24 cellular contexts compared by ENCODE assay signal in genomic region chr7:66602159-66602558, GRCh38.
"Had no signal": no experiment of that assay in that cellular context is flagged by ENCODE, and none has a peak within 500 bp of the region (broad histone marks: within the 10 kb centered on the region; RNA-seq: fewer than 3 reads in every experiment).

No MANE protein-coding gene starts in this region.

- H3K4me3 ChIP-seq: coronary artery, lung, mucosa of descending colon, neural progenitor cell, testis, tibial artery, uterus had no signal

- H3K36me3 ChIP-seq: neural progenitor cell, tibial artery, uterus had no signal

- DNase-seq: dermis blood vessel endothelial cell; effector memory CD4-positive, alpha-beta T cell; erythroblast; hypothalamus; immature natural killer cell; islet precursor cell; kidney glomerular epithelial cell; left colon; left ventricle myocardium superior; mesenchymal stem cell; mucosa of descending colon; naive thymus-derived CD4-positive, alpha-beta T cell; stimulated activated CD4-positive, alpha-beta T cell treated with anti-CD3 and anti-CD28 coated beads, Interleukin-4, amount 100 ng/mL, for 4 hours; stimulated activated naive CD8-positive, alpha-beta T cell treated with anti-CD3 and anti-CD28 coated beads, Interleukin-15, Interleukin-2, amounts not matched to agents 100 U/mL and 50 U/mL, for 24 hours; substantia nigra; testis; tibial artery; uterus had no signal

- H3K4me1 ChIP-seq: neural progenitor cell, testis, tibial artery, uterus had no signal

- H3K27me3 ChIP-seq: neural progenitor cell, testis, tibial artery, uterus had no signal

- ATAC-seq: left colon; left ventricle myocardium superior; mucosa of descending colon; naive thymus-derived CD4-positive, alpha-beta T cell; sciatic nerve; stimulated activated memory B cell treated with anti-CD40 and anti-IgM and Interleukin-4, amounts not matched to agents 10 μg/mL and 1 μg/mL and 100 μg/mL, for 72 hours; stimulated activated naive CD8-positive, alpha-beta T cell treated with anti-CD3 and anti-CD28 coated beads, Interleukin-15, Interleukin-2, amounts not matched to agents 100 U/mL and 50 U/mL, for 24 hours had no signal

- H3K9me3 ChIP-seq: mucosa of descending colon, testis, tibial artery, uterus had no signal

- H3K27ac ChIP-seq: coronary artery, neural progenitor cell, parathyroid adenoma, testis, tibial artery, uterus had no signal
